ENCODE assay signal across 29 cellular contexts in the genomic region with DNA sequence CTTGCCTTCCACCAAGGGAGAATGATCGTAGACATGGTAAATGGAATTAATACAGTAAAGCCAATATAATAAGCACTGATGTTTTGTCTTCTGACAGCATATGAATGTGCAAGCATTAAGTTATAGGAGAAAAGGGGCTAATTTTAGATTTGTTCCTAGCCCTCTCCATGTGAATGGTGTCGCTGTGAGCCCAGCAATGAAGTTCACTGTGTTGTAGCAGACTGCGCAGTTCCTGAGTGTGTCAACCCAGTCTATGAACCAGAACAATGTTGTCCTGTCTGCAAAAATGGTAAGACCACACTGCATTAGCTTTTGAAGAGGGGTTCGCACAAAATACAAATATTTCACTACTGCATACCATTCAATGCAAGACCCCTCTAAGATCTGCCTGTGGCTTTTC. TPM values are rescaled to one million over a fixed set of nuclear protein-coding genes. Genes with fewer than 3 reads are reported as not detected.
"Had no signal": no experiment of that assay in that cellular context is flagged by ENCODE, and none has a peak within 500 bp of the region (broad histone marks: within the 10 kb centered on the region; RNA-seq: fewer than 3 reads in every experiment).

No MANE protein-coding gene starts in this region.

- ATAC-seq: activated naive CD4-positive, alpha-beta T cell treated with anti-CD3 and anti-CD28 coated beads, Interleukin-2, amount 50 U/mL, for 72 hours; activated T-cell treated with anti-CD3 and anti-CD28 coated beads, Interleukin-2, amount 50 U/mL, for 72 hours; esophagus mucosa; foreskin keratinocyte; gastrocnemius medialis; WTC11 had no signal

- H3K4me1 ChIP-seq: ascending aorta, breast epithelium, foreskin keratinocyte, gastrocnemius medialis had no signal

- H3K27me3 ChIP-seq: ascending aorta, breast epithelium, dorsolateral prefrontal cortex, gastrocnemius medialis had no signal

- DNase-seq: activated CD4-positive, alpha-beta memory T cell treated with anti-CD3 and anti-CD28 coated beads, Interleukin-2, amount 10 ng/mL, durations not matched to agents 7 days and 5 days; activated CD4-positive, alpha-beta T cell treated with anti-CD3 and anti-CD28 coated beads for 1 hour; activated CD4-positive, alpha-beta T cell treated with anti-CD3 and anti-CD28 coated beads for 4 hours; activated CD4-positive, alpha-beta T cell treated with anti-CD3 and anti-CD28 coated beads, Interleukin-2, amount 10 ng/mL, durations not matched to agents 7 days and 5 days; activated CD4-positive, alpha-beta T cell treated with anti-CD3 and anti-CD28 coated beads, Interleukin-2, amount 50 U/mL, for 4 hours; activated CD8-positive, alpha-beta memory T cell treated with anti-CD3 and anti-CD28 coated beads, Interleukin-2, amount 50 U/mL, for 48 hours; activated gamma-delta T cell; activated naive CD4-positive, alpha-beta T cell; activated naive CD4-positive, alpha-beta T cell treated with anti-CD3 and anti-CD28 coated beads, Interleukin-2, amount 10 ng/mL, durations not matched to agents 7 days and 5 days; activated naive CD8-positive, alpha-beta T cell treated with anti-CD3 and anti-CD28 coated beads, Interleukin-2, amount 10 ng/mL, durations not matched to agents 7 days and 5 days; activated T-cell treated with anti-CD3 and anti-CD28 coated beads for 4 hours; activated T-cell treated with anti-CD3 and anti-CD28 coated beads, Interleukin-2, amount 50 U/mL, for 24 hours; activated T-cell treated with anti-CD3 and anti-CD28 coated beads, Interleukin-2, amount 50 U/mL, for 72 hours; dorsolateral prefrontal cortex; effector memory CD4-positive, alpha-beta T cell; endodermal cell; foreskin keratinocyte; gastrocnemius medialis; T-helper 2 cell had no signal

- H3K27ac ChIP-seq: ascending aorta, breast epithelium, coronary artery, dorsolateral prefrontal cortex, foreskin keratinocyte, gastrocnemius medialis, VCaP had no signal

- H3K36me3 ChIP-seq: ascending aorta, breast epithelium, gastrocnemius medialis had no signal

- H3K9me3 ChIP-seq: ascending aorta, breast epithelium, gastrocnemius medialis had no signal

- H3K4me3 ChIP-seq: ascending aorta, breast epithelium, coronary artery, dorsolateral prefrontal cortex, gastrocnemius medialis had no signal

RNA-seq across cellular contexts. Expression of gene VWC2L, which starts 25.6 kb away (rescaled TPM):
- total RNA-seq: activated CD4-positive, alpha-beta memory T cell treated with anti-CD3 and anti-CD28 coated beads, Interleukin-2, amount 10 ng/mL, durations not matched to agents 7 days and 5 days; activated CD4-positive, alpha-beta T cell treated with anti-CD3 and anti-CD28 coated beads, Interleukin-2, amount 10 ng/mL, durations not matched to agents 7 days and 5 days; activated naive CD4-positive, alpha-beta T cell treated with anti-CD3 and anti-CD28 coated beads, Interleukin-2, amount 50 U/mL, for 72 hours; activated naive CD8-positive, alpha-beta T cell treated with anti-CD3 and anti-CD28 coated beads, Interleukin-2, amount 10 ng/mL, durations not matched to agents 7 days and 5 days; activated T-cell treated with anti-CD3 and anti-CD28 coated beads, Interleukin-2, amount 50 U/mL, for 72 hours; ascending aorta; endodermal cell; epithelial cell of proximal tubule; esophagus mucosa; foreskin keratinocyte; gastrocnemius medialis; glomerular endothelial cell; T-helper 1 cell treated with Interleukin-12 subunit alpha and Interleukin-12 subunit beta and Interleukin-4 antibody, amounts not matched to agents 30 ng/mL and 1 ng/mL, for 36 hours; WTC11 had no signal
- polyA plus RNA-seq: foreskin keratinocyte had no signal
